ENCODE assay signal across 35 cellular contexts in the genomic region with DNA sequence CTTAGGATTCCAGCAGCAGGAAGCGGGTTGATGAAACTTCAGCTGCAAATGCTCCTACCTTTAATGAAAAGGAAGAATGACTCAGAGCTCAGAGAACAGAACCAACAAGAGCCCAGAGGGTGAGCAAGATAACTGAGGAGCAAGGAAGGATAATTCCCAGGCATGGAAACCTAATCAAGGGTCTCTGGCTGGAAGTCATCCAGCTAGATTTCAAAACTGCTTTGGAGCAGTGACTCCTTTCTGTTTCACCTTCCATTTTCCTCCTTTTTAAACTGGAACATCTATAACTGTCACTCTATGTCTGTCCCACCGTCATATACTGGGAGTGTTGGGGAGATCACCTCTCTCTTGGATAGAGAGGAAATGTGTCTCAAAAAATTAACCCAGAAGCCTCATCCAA.
"Had no signal": no experiment of that assay in that cellular context is flagged by ENCODE, and none has a peak within 500 bp of the region (broad histone marks: within the 10 kb centered on the region; RNA-seq: fewer than 3 reads in every experiment).

No MANE protein-coding gene starts in this region.

- H3K27me3 ChIP-seq: MG63 had no signal

- H3K36me3 ChIP-seq: MG63 had no signal

- DNase-seq: Karpas-422, Kasumi-1, MG63, MM.1S, MV-4-11, NCI-H1048, NCI-H1092, NCI-H1092 treated with DMSO at 0.1 percent for 48 hours, NCI-H1105, NCI-H1105 treated with DMSO at 0.1 percent for 48 hours, NCI-H1417, NCI-H1417 treated with DMSO at 0.1 percent for 48 hours, NCI-H1436, NCI-H1436 treated with DMSO at 0.1 percent for 48 hours, NCI-H146, NCI-H1694, NCI-H1694 treated with DMSO at 0.1 percent for 48 hours, NCI-H187, NCI-H187 treated with DMSO at 0.1 percent for 48 hours, NCI-H1930, NCI-H2029, NCI-H2029 treated with DMSO at 0.1 percent for 48 hours, NCI-H2081, NCI-H2081 treated with DMSO at 0.1 percent for 48 hours, NCI-H2107, NCI-H2171, NCI-H2171 treated with DMSO at 0.1 percent for 48 hours, NCI-H2227 treated with DMSO at 0.1 percent for 48 hours, NCI-H226, NCI-H345, NCI-H446, NCI-H446 treated with DMSO at 0.1 percent for 48 hours, NCI-H510A, NCI-H510A treated with DMSO at 0.1 percent for 48 hours, NCI-H524 had no signal

- H3K4me3 ChIP-seq: MG63 had no signal

- H3K9me3 ChIP-seq: MG63 had no signal
